1 cellular context compared by ENCODE assay signal in the genomic region with DNA sequence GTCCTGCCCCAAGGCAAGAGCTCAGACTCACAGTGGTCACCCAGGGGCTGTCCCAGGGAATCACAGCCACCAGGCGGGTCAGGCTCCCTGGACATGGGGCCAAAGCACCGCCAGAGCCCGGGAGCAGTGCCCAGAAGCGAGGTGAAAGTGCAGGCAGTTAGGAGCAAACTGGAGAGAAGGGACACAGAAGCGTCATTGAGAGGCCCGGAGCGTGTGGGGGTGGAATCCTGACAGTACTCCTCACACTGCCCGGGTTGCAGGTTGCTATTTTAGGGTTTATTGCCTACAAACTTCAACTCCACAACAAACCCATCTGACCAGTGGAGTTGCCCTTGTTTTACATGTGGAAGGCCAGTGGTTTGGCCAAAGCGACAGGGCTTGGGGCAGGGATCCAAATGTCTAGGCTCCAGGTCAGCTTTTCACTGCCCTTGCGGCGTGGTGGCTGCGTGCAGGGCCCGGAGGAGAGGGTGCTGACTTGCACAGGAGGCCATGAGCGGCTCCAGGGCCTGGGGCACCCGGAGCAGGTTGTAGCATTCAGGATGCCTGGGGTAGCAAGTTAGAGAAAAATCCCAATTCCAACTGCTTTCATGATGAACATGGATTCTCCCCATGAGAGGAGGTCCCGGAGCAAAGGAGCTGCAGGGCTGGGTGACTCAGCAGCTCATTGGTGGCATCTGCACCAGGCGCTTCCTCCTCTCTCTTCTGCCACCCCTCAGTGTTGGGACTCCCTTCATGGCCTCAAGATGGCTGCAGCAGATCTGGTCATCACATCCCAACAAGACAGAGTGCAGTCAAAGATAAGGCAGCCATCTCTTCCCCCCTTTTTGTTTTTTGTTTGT.
TF ChIP-seq lines count a peak whose summit lies in the region.

No MANE protein-coding gene starts in this region.

TF ChIP-seq in SK-N-SH treated with all-trans-retinoic acid at 6 μM for 48 hours, 23 proteins besides CTCF, POLR2A, EP300 and RAD21 (continued from another document):
- no peak for TF ChIP-seq CREB5 (CRISPR knock-in tag; IDR thresholded peaks at IDR 0.05; ENCODE audit: low read depth)
- TF ChIP-seq ZC3H10 (CRISPR knock-in tag; IDR thresholded peaks at IDR 0.05): no peak
- TF ChIP-seq, protein P1, sequence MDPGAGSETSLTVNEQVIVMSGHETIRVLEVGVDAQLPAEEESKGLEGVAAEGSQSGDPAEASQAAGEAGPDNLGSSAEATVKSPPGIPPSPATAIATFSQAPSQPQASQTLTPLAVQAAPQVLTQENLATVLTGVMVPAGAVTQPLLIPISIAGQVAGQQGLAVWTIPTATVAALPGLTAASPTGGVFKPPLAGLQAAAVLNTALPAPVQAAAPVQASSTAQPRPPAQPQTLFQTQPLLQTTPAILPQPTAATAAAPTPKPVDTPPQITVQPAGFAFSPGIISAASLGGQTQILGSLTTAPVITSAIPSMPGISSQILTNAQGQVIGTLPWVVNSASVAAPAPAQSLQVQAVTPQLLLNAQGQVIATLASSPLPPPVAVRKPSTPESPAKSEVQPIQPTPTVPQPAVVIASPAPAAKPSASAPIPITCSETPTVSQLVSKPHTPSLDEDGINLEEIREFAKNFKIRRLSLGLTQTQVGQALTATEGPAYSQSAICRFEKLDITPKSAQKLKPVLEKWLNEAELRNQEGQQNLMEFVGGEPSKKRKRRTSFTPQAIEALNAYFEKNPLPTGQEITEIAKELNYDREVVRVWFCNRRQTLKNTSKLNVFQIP (CRISPR knock-in tag; IDR thresholded peaks at IDR 0.05; ENCODE audit: borderline replicate concordance, low read depth): no peak
- no peak for TF ChIP-seq ZFP30 (CRISPR knock-in tag; IDR thresholded peaks at IDR 0.05)
